1 cellular context compared by ENCODE assay signal in the genomic region with DNA sequence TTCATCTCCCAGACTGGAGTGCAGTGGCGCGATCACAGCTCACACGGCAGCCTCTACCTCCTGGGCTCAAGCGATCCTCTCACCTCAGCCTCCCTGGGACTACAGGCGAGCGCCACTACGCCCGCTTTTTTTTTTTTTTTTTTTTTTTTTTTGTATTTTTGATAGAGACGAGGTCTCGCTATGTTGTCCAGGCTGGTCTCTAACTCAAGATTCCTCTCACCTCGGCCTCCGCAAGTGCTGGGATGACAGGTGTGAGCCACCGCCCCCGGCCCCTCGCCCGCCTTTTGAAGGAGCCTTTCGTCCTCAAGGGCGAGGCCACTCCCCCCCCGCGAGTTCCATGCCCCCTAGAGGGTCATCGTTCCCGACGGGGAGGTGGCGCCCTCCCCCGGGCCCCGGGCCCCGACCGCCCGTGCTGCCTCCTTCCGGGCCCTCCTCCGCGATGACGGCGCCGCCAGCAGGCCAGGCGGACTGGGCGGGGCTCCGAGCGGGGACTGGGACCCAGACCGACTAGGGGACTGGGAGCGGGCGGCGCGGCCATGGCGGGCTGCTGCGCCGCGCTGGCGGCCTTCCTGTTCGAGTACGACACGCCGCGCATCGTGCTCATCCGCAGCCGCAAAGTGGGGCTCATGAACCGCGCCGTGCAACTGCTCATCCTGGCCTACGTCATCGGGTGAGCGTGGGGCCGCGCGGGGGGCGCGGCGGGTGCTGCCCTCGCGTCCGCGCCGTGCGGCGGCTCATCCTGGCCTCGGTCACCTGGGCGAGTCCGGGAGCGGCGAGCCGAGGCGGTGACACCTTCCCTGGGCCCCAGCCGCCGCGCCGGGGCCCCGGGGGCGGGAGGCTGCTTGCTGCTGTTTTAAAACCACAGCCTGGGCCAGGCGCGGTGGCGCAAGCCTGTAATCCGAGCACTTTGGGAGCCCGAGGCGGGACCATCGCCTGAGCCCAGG.
TF ChIP-seq lines count a peak whose summit lies in the region.

Gene P2RX4 (plus strand): TSS at position 501 of the 944 bp plus-strand sequence. CDS start 36 bp downstream, at position 537.

TF ChIP-seq in HepG2, 621 proteins besides CTCF, POLR2A, EP300 and RAD21 (continued from another document and continues in another):
- TF ChIP-seq ZBTB40 (IDR thresholded peaks at IDR 0.05), result no peak
- peak; percentile 65 for TF ChIP-seq ZBTB40 (CRISPR knock-in tag; IDR thresholded peaks at IDR 0.05)
- TF ChIP-seq MAZ (IDR thresholded peaks at IDR 0.05; ENCODE audit: borderline replicate concordance, low read depth, low read length), result peak; percentile 42; the same call in 1 of the 2 replicates
- peak; percentile 96 for TF ChIP-seq MAZ (CRISPR knock-in tag; IDR thresholded peaks at IDR 0.05; ENCODE audit: low read depth)
- no peak for TF ChIP-seq ZFP62 (CRISPR knock-in tag; IDR thresholded peaks at IDR 0.05)
- 0 out of 2 replicates have a peak, but pooled peaks have one; percentile 38 for TF ChIP-seq ZNF878 (CRISPR knock-in tag; IDR thresholded peaks at IDR 0.05)
- peak; percentile 95 for TF ChIP-seq RBFOX2 (IDR thresholded peaks at IDR 0.05; ENCODE audit: low read depth, low read length)
- TF ChIP-seq SIN3A (IDR thresholded peaks at IDR 0.05; ENCODE audit: borderline replicate concordance, low read depth, low read length), result peak; percentile 65; the same call in 1 of the 2 replicates
- peak; percentile 72; the same call in 1 of the 2 replicates for TF ChIP-seq BATF2 (CRISPR knock-in tag; IDR thresholded peaks at IDR 0.05)
- TF ChIP-seq POGK (CRISPR knock-in tag; conservative IDR thresholded peaks at IDR 0.05), result peak; percentile 87
- TF ChIP-seq ZNF362 (CRISPR knock-in tag; IDR thresholded peaks at IDR 0.05; ENCODE audit: borderline replicate concordance), result no peak
- 0 out of 2 replicates have a peak, but pooled peaks have one; percentile 36 for TF ChIP-seq RELA (CRISPR knock-in tag; IDR thresholded peaks at IDR 0.05)
- TF ChIP-seq POLR2AphosphoS5 (IDR thresholded peaks at IDR 0.05; ENCODE audit: low read depth, low read length), result peak; percentile 81
- TF ChIP-seq ZBTB42 (CRISPR knock-in tag; IDR thresholded peaks at IDR 0.05), result no peak
- no peak for TF ChIP-seq SRSF9 (IDR thresholded peaks at IDR 0.05; ENCODE audit: borderline replicate concordance, insufficient read depth, low read depth, low read length, poor library complexity, severe bottlenecking)
- TF ChIP-seq U2AF1 (optimal IDR thresholded peaks at IDR 0.05; ENCODE audit: low read depth, low read length), result no peak
- TF ChIP-seq, protein P1, sequence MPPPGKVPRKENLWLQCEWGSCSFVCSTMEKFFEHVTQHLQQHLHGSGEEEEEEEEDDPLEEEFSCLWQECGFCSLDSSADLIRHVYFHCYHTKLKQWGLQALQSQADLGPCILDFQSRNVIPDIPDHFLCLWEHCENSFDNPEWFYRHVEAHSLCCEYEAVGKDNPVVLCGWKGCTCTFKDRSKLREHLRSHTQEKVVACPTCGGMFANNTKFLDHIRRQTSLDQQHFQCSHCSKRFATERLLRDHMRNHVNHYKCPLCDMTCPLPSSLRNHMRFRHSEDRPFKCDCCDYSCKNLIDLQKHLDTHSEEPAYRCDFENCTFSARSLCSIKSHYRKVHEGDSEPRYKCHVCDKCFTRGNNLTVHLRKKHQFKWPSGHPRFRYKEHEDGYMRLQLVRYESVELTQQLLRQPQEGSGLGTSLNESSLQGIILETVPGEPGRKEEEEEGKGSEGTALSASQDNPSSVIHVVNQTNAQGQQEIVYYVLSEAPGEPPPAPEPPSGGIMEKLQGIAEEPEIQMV (CRISPR knock-in tag; IDR thresholded peaks at IDR 0.05; ENCODE audit: low read depth), result peak; percentile 79; the same call in 1 of the 2 replicates
- TF ChIP-seq HNRNPLL (IDR thresholded peaks at IDR 0.05; ENCODE audit: low read depth, low read length, poor library complexity, severe bottlenecking), result peak; percentile 39
- peak; percentile 22; the same call in 1 of the 2 replicates for TF ChIP-seq IRX3 (CRISPR knock-in tag; IDR thresholded peaks at IDR 0.05; ENCODE audit: borderline replicate concordance, low read depth)
- TF ChIP-seq NR3C1 (CRISPR knock-in tag; IDR thresholded peaks at IDR 0.05), result no peak
- TF ChIP-seq CSRNP1 (CRISPR knock-in tag; IDR thresholded peaks at IDR 0.05), result 0 out of 2 replicates have a peak, but pooled peaks have one; percentile 49
- TF ChIP-seq ZEB1 (IDR thresholded peaks at IDR 0.05; ENCODE audit: insufficient replicate concordance, low read depth), result no peak
- TF ChIP-seq KDM4B (CRISPR knock-in tag; IDR thresholded peaks at IDR 0.05), result no peak
- TF ChIP-seq JUNB (CRISPR knock-in tag; IDR thresholded peaks at IDR 0.05; ENCODE audit: borderline replicate concordance), result no peak
- TF ChIP-seq, protein P2, sequence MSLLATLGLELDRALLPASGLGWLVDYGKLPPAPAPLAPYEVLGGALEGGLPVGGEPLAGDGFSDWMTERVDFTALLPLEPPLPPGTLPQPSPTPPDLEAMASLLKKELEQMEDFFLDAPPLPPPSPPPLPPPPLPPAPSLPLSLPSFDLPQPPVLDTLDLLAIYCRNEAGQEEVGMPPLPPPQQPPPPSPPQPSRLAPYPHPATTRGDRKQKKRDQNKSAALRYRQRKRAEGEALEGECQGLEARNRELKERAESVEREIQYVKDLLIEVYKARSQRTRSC (CRISPR knock-in tag; IDR thresholded peaks at IDR 0.05; ENCODE audit: low read depth), result no peak
- TF ChIP-seq FLYWCH1 (CRISPR knock-in tag; IDR thresholded peaks at IDR 0.05), result no peak
- TF ChIP-seq, protein P3, sequence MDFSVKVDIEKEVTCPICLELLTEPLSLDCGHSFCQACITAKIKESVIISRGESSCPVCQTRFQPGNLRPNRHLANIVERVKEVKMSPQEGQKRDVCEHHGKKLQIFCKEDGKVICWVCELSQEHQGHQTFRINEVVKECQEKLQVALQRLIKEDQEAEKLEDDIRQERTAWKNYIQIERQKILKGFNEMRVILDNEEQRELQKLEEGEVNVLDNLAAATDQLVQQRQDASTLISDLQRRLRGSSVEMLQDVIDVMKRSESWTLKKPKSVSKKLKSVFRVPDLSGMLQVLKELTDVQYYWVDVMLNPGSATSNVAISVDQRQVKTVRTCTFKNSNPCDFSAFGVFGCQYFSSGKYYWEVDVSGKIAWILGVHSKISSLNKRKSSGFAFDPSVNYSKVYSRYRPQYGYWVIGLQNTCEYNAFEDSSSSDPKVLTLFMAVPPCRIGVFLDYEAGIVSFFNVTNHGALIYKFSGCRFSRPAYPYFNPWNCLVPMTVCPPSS (IDR thresholded peaks at IDR 0.05), result no peak
- peak; percentile 96 for TF ChIP-seq CHCHD3 (CRISPR knock-in tag; IDR thresholded peaks at IDR 0.05)
- no peak for TF ChIP-seq ZNF24 (IDR thresholded peaks at IDR 0.05)
- peak; percentile 89; the same call in 1 of the 2 replicates for TF ChIP-seq ZNF709 (CRISPR knock-in tag; IDR thresholded peaks at IDR 0.05)
- TF ChIP-seq ZNF383 (CRISPR knock-in tag; IDR thresholded peaks at IDR 0.05; ENCODE audit: borderline replicate concordance), result no peak
- TF ChIP-seq ZNF703 (CRISPR knock-in tag; IDR thresholded peaks at IDR 0.05; ENCODE audit: borderline replicate concordance), result no peak
